ENCODE assay signal across 8 cellular contexts in the genomic region with DNA sequence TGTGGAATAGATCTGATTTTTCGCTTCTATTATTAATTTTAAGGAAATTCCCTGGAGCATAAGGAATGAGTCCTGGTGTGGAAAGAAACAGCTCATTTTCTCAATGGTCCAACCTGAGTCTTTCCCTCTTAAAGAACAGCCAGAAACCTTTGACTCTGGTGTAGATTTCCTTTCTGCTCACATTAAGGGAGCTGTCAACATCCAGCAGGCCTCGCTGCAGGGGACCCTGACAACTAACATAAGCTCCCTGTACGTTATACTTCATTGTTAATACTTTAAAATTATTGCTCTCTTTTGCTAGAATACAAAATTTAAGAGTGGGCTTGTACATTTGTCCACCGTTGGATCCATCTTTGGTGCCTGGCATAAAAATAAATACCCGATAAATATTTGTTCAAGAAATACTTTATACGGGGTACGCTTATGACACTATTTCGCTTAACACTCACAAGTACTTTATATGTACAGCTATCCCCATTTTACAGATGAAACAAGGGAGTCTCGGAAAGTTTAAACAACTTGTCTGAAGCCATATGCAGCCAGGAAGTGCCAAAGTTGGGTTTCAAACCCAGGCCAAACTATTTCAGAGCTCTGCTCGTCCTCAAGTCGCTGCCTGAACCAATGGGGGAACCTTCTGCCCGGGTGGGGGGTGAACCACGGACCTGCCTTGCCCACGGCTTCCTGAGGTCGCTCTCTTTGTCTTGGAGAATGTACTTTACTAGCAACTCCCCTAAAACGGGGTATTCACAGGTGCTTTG. TPM values are rescaled to one million over a fixed set of nuclear protein-coding genes. Genes with fewer than 3 reads are reported as not detected.
A peak's percentile ranks its signal among the peaks of the same experiment; 100 is the strongest.
DNase-seq lines count a peak whose midpoint lies in the region; ATAC-seq and TF ChIP-seq lines count a peak whose summit lies in the region.

No MANE protein-coding gene starts in this region.

- DNase-seq in AG20443 (ENCODE audit: low spot score) (peak; percentile 65), glomerular visceral epithelial cell (ENCODE audit: extremely low spot score) (peak; percentile 44), psoas muscle (no peak), NCI-H128 (lab: John Stamatoyannopoulos, UW; ENCODE audit: unreplicated experiment) (no peak), OCI-M1 (lab: John Stamatoyannopoulos, UW) (no peak)
- DNase-seq in activated CD8-positive, alpha-beta T cell treated with anti-CD3 and anti-CD28 coated beads for 36 hours = peak; percentile 68

- intact Hi-C loops in activated CD8-positive, alpha-beta T cell treated with anti-CD3 and anti-CD28 coated beads for 36 hours (cut with micrococcal nuclease) = no loop called here
- intact Hi-C loops in psoas muscle (cut with DNase I) = no loop called here

- H3K9me3 ChIP-seq in psoas muscle = no peaks in the 10 kb centered on the region

- peak overlapping the region; percentile 94 to 100 (median 96) for H3K4me3 Mint-ChIP-seq in IgD-negative memory B cell
- peak overlapping the region; percentile 81 for H3K4me3 Mint-ChIP-seq in activated CD8-positive, alpha-beta T cell treated with anti-CD3 and anti-CD28 coated beads for 36 hours

- peak overlapping the region; percentile 95 for H3K4me3 ChIP-seq in psoas muscle

- peaks cover 20% of the 10 kb centered on the region for H3K4me1 ChIP-seq in psoas muscle

- H3K4me1 Mint-ChIP-seq in IgD-negative memory B cell = peaks cover 19 to 30% (median 26%) of the 10 kb centered on the region in 3 donors
- H3K4me1 Mint-ChIP-seq in activated CD8-positive, alpha-beta T cell treated with anti-CD3 and anti-CD28 coated beads for 36 hours (ENCODE audit: low read depth) = peaks cover 44% of the 10 kb centered on the region

- peak overlapping the region; percentile 96 for H3K27ac ChIP-seq in psoas muscle

- POLR2A ChIA-PET in activated CD8-positive, alpha-beta T cell treated with anti-CD3 and anti-CD28 coated beads for 36 hours (lab: Charles Lee) = interaction anchor here (0.6 to 3.3 kb wide), 15 partner anchors 16 to 282 kb away, joined by 3 to 19 read pairs (median 4); partner anchors contain the start of genes GJD3 and TOP2A

- ATAC-seq in GM18498 (IDR thresholded peaks at IDR 0.05; ENCODE audit: unreplicated experiment) (peak; percentile 27), psoas muscle (peak; percentile 31 to 59 (median 33))
- peak; percentile 60 for ATAC-seq in activated CD8-positive, alpha-beta T cell treated with anti-CD3 and anti-CD28 coated beads for 36 hours

- no peaks in the 10 kb centered on the region for H3K9me3 Mint-ChIP-seq in IgD-negative memory B cell
- no peaks in the 10 kb centered on the region for H3K9me3 Mint-ChIP-seq in activated CD8-positive, alpha-beta T cell treated with anti-CD3 and anti-CD28 coated beads for 36 hours

- H3K27me3 Mint-ChIP-seq in IgD-negative memory B cell = no peaks in the 10 kb centered on the region
- H3K27me3 Mint-ChIP-seq in activated CD8-positive, alpha-beta T cell treated with anti-CD3 and anti-CD28 coated beads for 36 hours = no peaks in the 10 kb centered on the region

- H3K36me3 Mint-ChIP-seq in IgD-negative memory B cell = no peaks in the 10 kb centered on the region
- peaks cover 22% of the 10 kb centered on the region for H3K36me3 Mint-ChIP-seq in activated CD8-positive, alpha-beta T cell treated with anti-CD3 and anti-CD28 coated beads for 36 hours (ENCODE audit: low read depth)

- peak overlapping the region; percentile 94 to 100 (median 98) for H3K27ac Mint-ChIP-seq in IgD-negative memory B cell
- H3K27ac Mint-ChIP-seq in activated CD8-positive, alpha-beta T cell treated with anti-CD3 and anti-CD28 coated beads for 36 hours = peak overlapping the region; percentile 92

- CTCF ChIA-PET in activated CD8-positive, alpha-beta T cell treated with anti-CD3 and anti-CD28 coated beads for 36 hours (lab: Charles Lee) = interaction anchor here (0.7 to 2.5 kb wide), 12 partner anchors 14 to 1019 kb away, joined by 3 to 15 read pairs (median 6); partner anchors contain the start of gene GJD3

- H3K36me3 ChIP-seq in psoas muscle (ENCODE audit: insufficient read depth in 1 of 2, low read depth in 1 of 2) = peaks cover 0 to 37% of the 10 kb centered on the region in 2 donors

- WGBS in psoas muscle, 3 donors = 8 to 10% (median 10%) methylated on average over 16 of the region's 16 CpGs

- no peaks in the 10 kb centered on the region for H3K27me3 ChIP-seq in psoas muscle (ENCODE audit: insufficient read depth in 3 of 3, low read length in 2 of 3)

- peak; percentile 14 for TF ChIP-seq CTCF in activated CD8-positive, alpha-beta T cell treated with anti-CD3 and anti-CD28 coated beads for 36 hours (IDR thresholded peaks at IDR 0.05)
- TF ChIP-seq CTCF in psoas muscle (IDR thresholded peaks at IDR 0.05) = no peak

RNA-seq across cellular contexts. Expression of gene SMARCE1, which starts 0.6 kb away (rescaled TPM):
- polyA plus RNA-seq in IgD-negative memory B cell (221 TPM), psoas muscle (10 to 100 TPM; 55.6 to 59.9 (median 55.9) TPM)
- total RNA-seq in activated CD8-positive, alpha-beta T cell treated with anti-CD3 and anti-CD28 coated beads for 36 hours = 10 to 100 TPM; 87.8 to 92.5 TPM
- total RNA-seq in psoas muscle = 10 to 100 TPM; 49.6 to 64.7 (median 61.6) TPM

RNA-seq across cellular contexts. Expression of gene KRT222, which starts 18.0 kb away (rescaled TPM):
- polyA plus RNA-seq in IgD-negative memory B cell = not detected
- not detected for total RNA-seq in activated CD8-positive, alpha-beta T cell treated with anti-CD3 and anti-CD28 coated beads for 36 hours
- total RNA-seq in psoas muscle = under 1 TPM in 1 of 4 donors, not detected in 3; 0.32 TPM
- under 1 TPM; 0.08 to 0.37 (median 0.09) TPM for polyA plus RNA-seq in psoas muscle

RNA-seq across cellular contexts. Expression of gene KRT24, which starts 56.6 kb away (rescaled TPM):
- polyA plus RNA-seq in IgD-negative memory B cell (not detected), psoas muscle (not detected)
- not detected for total RNA-seq in activated CD8-positive, alpha-beta T cell treated with anti-CD3 and anti-CD28 coated beads for 36 hours
- total RNA-seq in psoas muscle = not detected

Comparison
In these comparisons a context has a peak if more than half of its experiments do, and no peak if none do; other contexts are left out.
1. DNase-seq: peak in AG20443 (single experiment), activated CD8-positive, alpha-beta T cell treated with anti-CD3 and anti-CD28 coated beads for 36 hours (single experiment) and glomerular visceral epithelial cell (single experiment); none in psoas muscle (0 of 2), NCI-H128 (single experiment) and OCI-M1 (single experiment).
2. Peak in every context shown above with its lines, with median percentiles within 50 percentile points of each other: ATAC-seq.